Comparison of ENCODE assay signal across 9 cellular contexts in the genomic region with DNA sequence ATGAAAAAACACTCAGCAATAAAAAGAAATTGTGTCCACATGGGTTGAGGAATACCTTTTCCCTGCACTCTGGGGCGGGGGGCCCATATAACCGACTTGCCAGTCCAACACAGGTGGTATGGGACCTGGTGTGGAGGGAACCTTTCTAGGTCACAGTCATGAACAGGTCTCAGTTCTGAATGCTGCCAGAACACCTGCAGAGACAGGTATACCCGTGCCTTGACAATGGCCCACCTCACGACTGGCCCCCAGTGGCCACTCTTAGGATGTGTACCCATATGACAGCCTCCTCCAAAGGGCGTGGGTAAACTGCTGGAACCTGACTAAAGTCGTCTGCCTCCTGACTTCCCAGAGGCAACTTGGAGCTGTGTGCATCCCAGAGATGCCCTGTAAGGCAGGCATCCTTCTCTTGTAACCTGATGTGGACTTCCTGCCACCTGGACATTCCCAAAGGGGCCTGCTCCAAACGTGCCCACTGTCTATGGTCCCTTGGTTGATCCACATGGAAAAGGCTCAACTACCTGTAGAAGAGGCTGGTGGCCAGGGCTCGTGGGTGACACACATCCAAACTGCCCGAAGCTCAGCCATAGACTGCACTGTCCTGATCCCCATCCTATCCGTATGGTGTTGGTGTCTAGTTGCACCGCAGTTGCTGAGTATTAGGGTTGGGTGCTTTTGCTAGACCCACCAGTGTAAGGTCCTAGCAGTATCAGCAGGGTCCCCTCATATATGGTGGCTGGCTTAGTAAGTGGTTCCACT.
DNase-seq lines count a peak whose midpoint lies in the region; ATAC-seq, FAIRE-seq and TF ChIP-seq lines count a peak whose summit lies in the region.
"Had no signal": no experiment of that assay in that cellular context is flagged by ENCODE, and none has a peak within 500 bp of the region (broad histone marks: within the 10 kb centered on the region; RNA-seq: fewer than 3 reads in every experiment).

No MANE protein-coding gene starts in this region.

- TF ChIP-seq CTCF in NB4 (IDR thresholded peaks at IDR 0.05; ENCODE audit: low read depth, low read length): peak; percentile 60
- peak; percentile 28 to 48 for TF ChIP-seq CTCF in brain (conservative IDR thresholded peaks at IDR 0.05)
- TF ChIP-seq CTCF in pancreas (IDR thresholded peaks at IDR 0.05): peak in 3 of 4 donors; percentile 16 to 58 (median 42)

- H3K4me3 Mint-ChIP-seq in brain: no peak overlapping the region
- H3K4me3 Mint-ChIP-seq in activated T-helper 17 cell treated with anti-CD3 and anti-CD28 coated beads, Interleukin-2, amount 50 U/mL, for 72 hours: no peak overlapping the region

- DNase-seq in G401 (ENCODE audit: low spot score) (peak; percentile 59), NB4 (ENCODE audit: low read depth) (no peak), pancreas (peak in 4 of 6 donors; percentile 27 to 69 (median 60)), pons (ENCODE audit: low spot score) (no peak)
- DNase-seq: SW 1271 had no signal

- H3K27ac Mint-ChIP-seq in brain: no peak overlapping the region
- no peak overlapping the region for H3K27ac Mint-ChIP-seq in activated T-helper 17 cell treated with anti-CD3 and anti-CD28 coated beads, Interleukin-2, amount 50 U/mL, for 72 hours

- peaks cover 0 to 10% (median 3%) of the 10 kb centered on the region in 4 donors for H3K27me3 ChIP-seq in pancreas

- H3K9me3 Mint-ChIP-seq in brain: peaks cover 2 to 17% (median 5%) of the 10 kb centered on the region in 5 experiments
- no peaks in the 10 kb centered on the region for H3K9me3 Mint-ChIP-seq in activated T-helper 17 cell treated with anti-CD3 and anti-CD28 coated beads, Interleukin-2, amount 50 U/mL, for 72 hours

- TF ChIP-seq POLR2A in NB4 (IDR thresholded peaks at IDR 0.05; ENCODE audit: extremely low read depth, insufficient read length): no peak

- no peaks in the 10 kb centered on the region for H3K36me3 Mint-ChIP-seq in brain
- H3K36me3 Mint-ChIP-seq in activated T-helper 17 cell treated with anti-CD3 and anti-CD28 coated beads, Interleukin-2, amount 50 U/mL, for 72 hours (ENCODE audit: low read depth): no peaks in the 10 kb centered on the region

- intact Hi-C loops in pancreas (cut with DNase I): no loop called here

- H3K4me1 ChIP-seq in pancreas: no peaks in the 10 kb centered on the region

- in situ Hi-C loops in G401 (cut with HindIII; ENCODE audit: low sequenced_read_pairs): no loop called here

- peaks cover 5% of the 10 kb centered on the region for H3K4me1 Mint-ChIP-seq in brain
- H3K4me1 Mint-ChIP-seq in activated T-helper 17 cell treated with anti-CD3 and anti-CD28 coated beads, Interleukin-2, amount 50 U/mL, for 72 hours: no peaks in the 10 kb centered on the region

- H3K27me3 Mint-ChIP-seq in brain: peaks cover 9% of the 10 kb centered on the region
- peaks cover 14% of the 10 kb centered on the region for H3K27me3 Mint-ChIP-seq in activated T-helper 17 cell treated with anti-CD3 and anti-CD28 coated beads, Interleukin-2, amount 50 U/mL, for 72 hours

- H3K4me3 ChIP-seq in NB4 (ENCODE audit: low read depth, low read length) (no peak overlapping the region), pancreas (no peak overlapping the region)

- no peak for FAIRE-seq in pancreas (lab: Jason Lieb, UNC)

- ATAC-seq in pancreas (peak in 3 of 4 donors; percentile 62 to 89 (median 82)), HG02759 (IDR thresholded peaks at IDR 0.05; ENCODE audit: unreplicated experiment) (no peak), GM18867 (IDR thresholded peaks at IDR 0.05; ENCODE audit: unreplicated experiment) (no peak)
- ATAC-seq in activated T-helper 17 cell treated with anti-CD3 and anti-CD28 coated beads, Interleukin-2, amount 50 U/mL, for 72 hours (replicated peaks): no peak

- H3K9me3 ChIP-seq in pancreas: no peaks in the 10 kb centered on the region

- WGBS in pancreas, 2 donors: 26 to 30% methylated on average over 11 of the region's 11 CpGs

- H3K36me3 ChIP-seq in pancreas: no peaks in the 10 kb centered on the region

- no peak overlapping the region for H3K27ac ChIP-seq in pancreas

Comparison
In these comparisons a context has a peak if more than half of its experiments do, and no peak if none do; other contexts are left out.
1. DNase-seq: peak in G401 (single experiment) and pancreas (4 of 6); none in NB4 (single experiment) and pons (single experiment).
2. ATAC-seq: peak in pancreas (3 of 4); none in activated T-helper 17 cell treated with anti-CD3 and anti-CD28 coated beads, Interleukin-2, amount 50 U/mL, for 72 hours (single experiment), HG02759 (single experiment) and GM18867 (single experiment).
3. Peak in every context shown above with its lines, with median percentiles within 50 percentile points of each other: CTCF ChIP-seq.